1 cellular context compared by ENCODE assay signal in the genomic region with DNA sequence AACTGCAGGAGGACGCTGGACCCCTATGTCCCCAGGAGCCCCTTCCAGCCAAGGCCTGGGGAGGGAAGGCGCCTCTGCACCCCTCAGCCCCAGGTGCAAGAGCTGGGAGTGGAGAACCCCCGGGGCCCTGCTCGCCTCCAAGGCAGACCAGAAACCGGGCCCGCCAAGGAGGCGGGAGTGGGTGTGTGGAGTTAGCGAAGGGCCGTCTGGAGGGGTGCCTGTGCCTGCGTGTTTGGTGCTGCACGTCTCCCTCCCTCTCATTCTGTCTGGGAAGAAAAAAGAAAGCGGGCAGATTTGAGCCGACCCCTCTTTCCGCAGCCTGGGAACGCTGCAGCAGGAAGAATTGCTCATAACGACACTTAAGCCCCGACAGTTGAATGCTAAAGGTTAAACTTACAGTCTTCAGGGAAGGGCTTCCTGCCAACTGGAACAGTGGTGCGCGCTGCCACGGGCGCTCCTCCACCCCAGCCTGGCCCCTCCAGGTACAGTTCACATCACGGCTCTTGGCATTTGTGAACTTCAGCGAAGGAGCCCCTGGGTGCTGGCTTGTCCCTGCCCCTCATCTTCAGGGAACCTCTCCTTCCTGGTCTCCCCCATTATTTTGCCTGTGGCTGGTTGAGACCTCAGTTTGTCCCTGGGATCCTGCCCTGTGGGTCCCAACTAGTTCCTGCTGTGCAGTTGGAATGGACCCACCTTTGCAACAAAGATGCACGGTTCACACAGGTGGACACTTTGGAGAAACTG.
TF ChIP-seq lines count a peak whose summit lies in the region.

No MANE protein-coding gene starts in this region.

TF ChIP-seq in WTC11, 78 proteins besides CTCF, POLR2A, EP300 and RAD21 (continued from another document):
- TF ChIP-seq, protein P1, sequence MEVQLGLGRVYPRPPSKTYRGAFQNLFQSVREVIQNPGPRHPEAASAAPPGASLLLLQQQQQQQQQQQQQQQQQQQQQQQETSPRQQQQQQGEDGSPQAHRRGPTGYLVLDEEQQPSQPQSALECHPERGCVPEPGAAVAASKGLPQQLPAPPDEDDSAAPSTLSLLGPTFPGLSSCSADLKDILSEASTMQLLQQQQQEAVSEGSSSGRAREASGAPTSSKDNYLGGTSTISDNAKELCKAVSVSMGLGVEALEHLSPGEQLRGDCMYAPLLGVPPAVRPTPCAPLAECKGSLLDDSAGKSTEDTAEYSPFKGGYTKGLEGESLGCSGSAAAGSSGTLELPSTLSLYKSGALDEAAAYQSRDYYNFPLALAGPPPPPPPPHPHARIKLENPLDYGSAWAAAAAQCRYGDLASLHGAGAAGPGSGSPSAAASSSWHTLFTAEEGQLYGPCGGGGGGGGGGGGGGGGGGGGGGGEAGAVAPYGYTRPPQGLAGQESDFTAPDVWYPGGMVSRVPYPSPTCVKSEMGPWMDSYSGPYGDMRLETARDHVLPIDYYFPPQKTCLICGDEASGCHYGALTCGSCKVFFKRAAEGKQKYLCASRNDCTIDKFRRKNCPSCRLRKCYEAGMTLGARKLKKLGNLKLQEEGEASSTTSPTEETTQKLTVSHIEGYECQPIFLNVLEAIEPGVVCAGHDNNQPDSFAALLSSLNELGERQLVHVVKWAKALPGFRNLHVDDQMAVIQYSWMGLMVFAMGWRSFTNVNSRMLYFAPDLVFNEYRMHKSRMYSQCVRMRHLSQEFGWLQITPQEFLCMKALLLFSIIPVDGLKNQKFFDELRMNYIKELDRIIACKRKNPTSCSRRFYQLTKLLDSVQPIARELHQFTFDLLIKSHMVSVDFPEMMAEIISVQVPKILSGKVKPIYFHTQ (CRISPR knock-in tag; IDR thresholded peaks at IDR 0.05): no peak
- TF ChIP-seq GABPB1 (CRISPR knock-in tag; IDR thresholded peaks at IDR 0.05): no peak
- TF ChIP-seq, protein P2, sequence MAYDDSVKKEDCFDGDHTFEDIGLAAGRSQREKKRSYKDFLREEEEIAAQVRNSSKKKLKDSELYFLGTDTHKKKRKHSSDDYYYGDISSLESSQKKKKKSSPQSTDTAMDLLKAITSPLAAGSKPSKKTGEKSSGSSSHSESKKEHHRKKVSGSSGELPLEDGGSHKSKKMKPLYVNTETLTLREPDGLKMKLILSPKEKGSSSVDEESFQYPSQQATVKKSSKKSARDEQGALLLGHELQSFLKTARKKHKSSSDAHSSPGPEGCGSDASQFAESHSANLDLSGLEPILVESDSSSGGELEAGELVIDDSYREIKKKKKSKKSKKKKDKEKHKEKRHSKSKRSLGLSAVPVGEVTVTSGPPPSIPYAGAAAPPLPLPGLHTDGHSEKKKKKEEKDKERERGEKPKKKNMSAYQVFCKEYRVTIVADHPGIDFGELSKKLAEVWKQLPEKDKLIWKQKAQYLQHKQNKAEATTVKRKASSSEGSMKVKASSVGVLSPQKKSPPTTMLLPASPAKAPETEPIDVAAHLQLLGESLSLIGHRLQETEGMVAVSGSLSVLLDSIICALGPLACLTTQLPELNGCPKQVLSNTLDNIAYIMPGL (CRISPR knock-in tag; IDR thresholded peaks at IDR 0.05): no peak
- no peak for TF ChIP-seq ELF4 (CRISPR knock-in tag; IDR thresholded peaks at IDR 0.05; ENCODE audit: low read depth)
- TF ChIP-seq, protein P3, sequence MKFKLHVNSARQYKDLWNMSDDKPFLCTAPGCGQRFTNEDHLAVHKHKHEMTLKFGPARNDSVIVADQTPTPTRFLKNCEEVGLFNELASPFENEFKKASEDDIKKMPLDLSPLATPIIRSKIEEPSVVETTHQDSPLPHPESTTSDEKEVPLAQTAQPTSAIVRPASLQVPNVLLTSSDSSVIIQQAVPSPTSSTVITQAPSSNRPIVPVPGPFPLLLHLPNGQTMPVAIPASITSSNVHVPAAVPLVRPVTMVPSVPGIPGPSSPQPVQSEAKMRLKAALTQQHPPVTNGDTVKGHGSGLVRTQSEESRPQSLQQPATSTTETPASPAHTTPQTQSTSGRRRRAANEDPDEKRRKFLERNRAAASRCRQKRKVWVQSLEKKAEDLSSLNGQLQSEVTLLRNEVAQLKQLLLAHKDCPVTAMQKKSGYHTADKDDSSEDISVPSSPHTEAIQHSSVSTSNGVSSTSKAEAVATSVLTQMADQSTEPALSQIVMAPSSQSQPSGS (CRISPR knock-in tag; IDR thresholded peaks at IDR 0.05; ENCODE audit: borderline replicate concordance, low read depth): no peak
- no peak for TF ChIP-seq SMAD4 (CRISPR knock-in tag; IDR thresholded peaks at IDR 0.05)
- no peak for TF ChIP-seq ZNF317 (CRISPR knock-in tag; IDR thresholded peaks at IDR 0.05; ENCODE audit: borderline replicate concordance, low read depth)
- TF ChIP-seq OVOL2 (CRISPR knock-in tag; IDR thresholded peaks at IDR 0.05; ENCODE audit: borderline replicate concordance): no peak
- no peak for TF ChIP-seq JUN (CRISPR knock-in tag; IDR thresholded peaks at IDR 0.05)
